Comparison of ENCODE assay signal across 24 cellular contexts in genomic region chr20:4435210-4435609, GRCh38.
DNase-seq lines count a peak whose midpoint lies in the region; ATAC-seq and TF ChIP-seq lines count a peak whose summit lies in the region.
"Had no signal": no experiment of that assay in that cellular context is flagged by ENCODE, and none has a peak within 500 bp of the region (broad histone marks: within the 10 kb centered on the region; RNA-seq: fewer than 3 reads in every experiment).

No MANE protein-coding gene starts in this region.

- H3K4me2 ChIP-seq in HCT116 (ENCODE audit: low read length) = no peak overlapping the region

- H3K4me3 ChIP-seq in AG09309 (ENCODE audit: control insufficient read depth, low read depth, low read length) (no peak overlapping the region), HCT116 (replicated peaks in 1 of 2; ENCODE audit: low read depth in 1 of 2, low read length in 2 of 2) (no peak overlapping the region), astrocyte of the spinal cord (ENCODE audit: low read depth, low read length) (no peak overlapping the region), heart right ventricle (no peak overlapping the region), MG63 (no peak overlapping the region)
- H3K4me3 ChIP-seq: colonic mucosa, left ventricle myocardium inferior, SJSA1 had no signal

- intact Hi-C loops in HCT116 (cut with micrococcal nuclease) (no loop called here), heart right ventricle (cut with DNase I) (no loop called here)

- CTCF ChIA-PET in HCT116 (lab: Charles Lee) = interaction anchor here (1.2 kb wide), 1 partner anchor 15 kb away, joined by 3 read pairs; no protein-coding TSS in a partner anchor

- BruUV-seq in HCT116 (replicated peaks; lab: Mats Ljungman, UMichigan) = no TSS peak

- TF ChIP-seq CTCF in AG09309 (IDR thresholded peaks at IDR 0.05; ENCODE audit: control insufficient read depth, insufficient read depth, low read depth, low read length, missing control alignments) (no peak), HCT116 (IDR thresholded peaks at IDR 0.05 in 2 of 3, conservative IDR thresholded peaks at IDR 0.05 in 1 of 3; ENCODE audit: borderline replicate concordance in 1 of 3, insufficient read depth in 1 of 3, low read depth in 2 of 3, low read length in 2 of 3) (no peak), astrocyte of the spinal cord (IDR thresholded peaks at IDR 0.05; ENCODE audit: low read depth, low read length) (no peak), heart right ventricle (IDR thresholded peaks at IDR 0.05) (no peak)

- TF ChIP-seq POLR2A in HCT116 (IDR thresholded peaks at IDR 0.05; ENCODE audit: borderline replicate concordance, extremely low read depth, insufficient read depth, insufficient read length) = no peak

- H3K27me3 ChIP-seq in HCT116 (ENCODE audit: insufficient read depth, low read length) = no peaks in the 10 kb centered on the region
- H3K27me3 ChIP-seq in heart right ventricle = peaks cover 0 to 7% (median 0%) of the 10 kb centered on the region in 7 donors
- no peaks in the 10 kb centered on the region for H3K27me3 ChIP-seq in MG63
- H3K27me3 ChIP-seq: brain microvascular endothelial cell, colonic mucosa, SJSA1 had no signal

- no peak overlapping the region for H3K9ac ChIP-seq in HCT116 (ENCODE audit: low read length)

- H3K4me1 ChIP-seq in HCT116 (ENCODE audit: control insufficient read depth in 1 of 2, insufficient read depth in 2 of 2, low read length in 2 of 2) (no peaks in the 10 kb centered on the region), heart right ventricle (no peaks in the 10 kb centered on the region)
- H3K4me1 ChIP-seq: colonic mucosa, left ventricle myocardium inferior had no signal

- H2AFZ ChIP-seq in HCT116 (ENCODE audit: low read depth, low read length, poor library complexity, severe bottlenecking) = peak overlapping the region; percentile 27

- RAD21 ChIA-PET in HCT116 (lab: Charles Lee; ENCODE audit: low non-redundant PET in 1 of 2, low total read pairs in 2 of 2, uncharacterized antibody in 2 of 2, unreplicated experiment in 2 of 2) = no interaction called here

- no peaks in the 10 kb centered on the region for H3K9me2 ChIP-seq in HCT116 (ENCODE audit: insufficient read depth)

- ATAC-seq in HCT116 (no peak), heart right ventricle (no peak)
- ATAC-seq: activated CD8-positive, alpha-beta memory T cell treated with anti-CD3 and anti-CD28 coated beads, Interleukin-2, amount 10 ng/mL, durations not matched to agents 7 days and 5 days; activated naive CD8-positive, alpha-beta T cell treated with anti-CD3 and anti-CD28 coated beads, Interleukin-2, amount 50 U/mL, for 24 hours; effector memory CD8-positive, alpha-beta T cell had no signal

- in situ Hi-C loops in astrocyte of the spinal cord (cut with HindIII; ENCODE audit: low sequenced_read_pairs) = no loop called here

- TF ChIP-seq RAD21 in HCT116 (IDR thresholded peaks at IDR 0.05; ENCODE audit: low read depth) = no peak

- H3K27ac ChIP-seq in HCT116 (ENCODE audit: low read depth, low read length) (no peak overlapping the region), heart right ventricle (no peak overlapping the region)
- H3K27ac ChIP-seq: brain microvascular endothelial cell, colonic mucosa, left ventricle myocardium inferior, SJSA1 had no signal

- H3K36me3 ChIP-seq in HCT116 (ENCODE audit: control insufficient read depth in 1 of 2, insufficient read depth in 2 of 2, low read length in 2 of 2) = no peaks in the 10 kb centered on the region
- H3K36me3 ChIP-seq in heart right ventricle = no peaks in the 10 kb centered on the region
- H3K36me3 ChIP-seq in MG63 = no peaks in the 10 kb centered on the region
- H3K36me3 ChIP-seq: brain microvascular endothelial cell, colonic mucosa, left ventricle myocardium inferior, SJSA1 had no signal

- POLR2A ChIA-PET in HCT116 (lab: Charles Lee) = no interaction called here

- H4K20me1 ChIP-seq in HCT116 (ENCODE audit: insufficient read depth) = no peaks in the 10 kb centered on the region

- DNase-seq in AG09309 (ENCODE audit: low read depth) (peak; percentile 75), HCT116 (ENCODE audit: low read depth, low spot score) (no peak), astrocyte of the spinal cord (ENCODE audit: low read depth, low spot score) (peak; percentile 40), iris pigment epithelial cell (ENCODE audit: low read depth) (peak; percentile 18), NCI-H1105 treated with DMSO at 0.1 percent for 48 hours (lab: John Stamatoyannopoulos, UW) (no peak), heart right ventricle (no peak), SW 1271 (lab: John Stamatoyannopoulos, UW) (no peak), MG63 (no peak)
- DNase-seq: activated CD4-positive, alpha-beta T cell treated with anti-CD3 and anti-CD28 coated beads, Interleukin-2, amount 10 ng/mL, durations not matched to agents 7 days and 5 days; activated CD8-positive, alpha-beta memory T cell treated with anti-CD3 and anti-CD28 coated beads, Interleukin-2, amount 10 ng/mL, durations not matched to agents 7 days and 5 days; activated gamma-delta T cell; activated naive CD8-positive, alpha-beta T cell treated with anti-CD3 and anti-CD28 coated beads, Interleukin-2, amount 50 U/mL, for 24 hours; brain microvascular endothelial cell; colonic mucosa; effector memory CD8-positive, alpha-beta T cell; left ventricle myocardium inferior; midbrain; NCI-H2171 treated with DMSO at 0.1 percent for 48 hours; NCI-H524 treated with DMSO at 0.1 percent for 48 hours; posterior cingulate gyrus; stimulated activated CD4-positive, alpha-beta T cell treated with anti-CD3 and anti-CD28 coated beads, Interleukin-15, amount 100 ng/mL, for 24 hours; T-helper 2 cell; trophoblast cell had no signal

- H3K9me3 ChIP-seq in HCT116 (ENCODE audit: control insufficient read depth in 1 of 2, insufficient read depth in 1 of 2, low read depth in 1 of 2, low read length in 2 of 2) = no peaks in the 10 kb centered on the region
- no peaks in the 10 kb centered on the region for H3K9me3 ChIP-seq in heart right ventricle
- H3K9me3 ChIP-seq in MG63 = no peaks in the 10 kb centered on the region
- H3K9me3 ChIP-seq: colonic mucosa, left ventricle myocardium inferior, SJSA1 had no signal

- no peaks in the 10 kb centered on the region for H3K79me2 ChIP-seq in HCT116 (ENCODE audit: insufficient read depth, low read length)

TF ChIP-seq in HCT116, 20 proteins besides CTCF, POLR2A, EP300 and RAD21:
- TF ChIP-seq SP1 (IDR thresholded peaks at IDR 0.05; ENCODE audit: low read depth) (no peak), EZH2phosphoT487 (IDR thresholded peaks at IDR 0.05; ENCODE audit: borderline replicate concordance) (no peak), TCF7L2 (IDR thresholded peaks at IDR 0.05; ENCODE audit: borderline replicate concordance, extremely low read depth, insufficient read depth, insufficient read length) (no peak)
- TF ChIP-seq, protein P1, sequence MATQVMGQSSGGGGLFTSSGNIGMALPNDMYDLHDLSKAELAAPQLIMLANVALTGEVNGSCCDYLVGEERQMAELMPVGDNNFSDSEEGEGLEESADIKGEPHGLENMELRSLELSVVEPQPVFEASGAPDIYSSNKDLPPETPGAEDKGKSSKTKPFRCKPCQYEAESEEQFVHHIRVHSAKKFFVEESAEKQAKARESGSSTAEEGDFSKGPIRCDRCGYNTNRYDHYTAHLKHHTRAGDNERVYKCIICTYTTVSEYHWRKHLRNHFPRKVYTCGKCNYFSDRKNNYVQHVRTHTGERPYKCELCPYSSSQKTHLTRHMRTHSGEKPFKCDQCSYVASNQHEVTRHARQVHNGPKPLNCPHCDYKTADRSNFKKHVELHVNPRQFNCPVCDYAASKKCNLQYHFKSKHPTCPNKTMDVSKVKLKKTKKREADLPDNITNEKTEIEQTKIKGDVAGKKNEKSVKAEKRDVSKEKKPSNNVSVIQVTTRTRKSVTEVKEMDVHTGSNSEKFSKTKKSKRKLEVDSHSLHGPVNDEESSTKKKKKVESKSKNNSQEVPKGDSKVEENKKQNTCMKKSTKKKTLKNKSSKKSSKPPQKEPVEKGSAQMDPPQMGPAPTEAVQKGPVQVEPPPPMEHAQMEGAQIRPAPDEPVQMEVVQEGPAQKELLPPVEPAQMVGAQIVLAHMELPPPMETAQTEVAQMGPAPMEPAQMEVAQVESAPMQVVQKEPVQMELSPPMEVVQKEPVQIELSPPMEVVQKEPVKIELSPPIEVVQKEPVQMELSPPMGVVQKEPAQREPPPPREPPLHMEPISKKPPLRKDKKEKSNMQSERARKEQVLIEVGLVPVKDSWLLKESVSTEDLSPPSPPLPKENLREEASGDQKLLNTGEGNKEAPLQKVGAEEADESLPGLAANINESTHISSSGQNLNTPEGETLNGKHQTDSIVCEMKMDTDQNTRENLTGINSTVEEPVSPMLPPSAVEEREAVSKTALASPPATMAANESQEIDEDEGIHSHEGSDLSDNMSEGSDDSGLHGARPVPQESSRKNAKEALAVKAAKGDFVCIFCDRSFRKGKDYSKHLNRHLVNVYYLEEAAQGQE (IDR thresholded peaks at IDR 0.05; ENCODE audit: low read depth) = no peak
- TF ChIP-seq, protein P2, sequence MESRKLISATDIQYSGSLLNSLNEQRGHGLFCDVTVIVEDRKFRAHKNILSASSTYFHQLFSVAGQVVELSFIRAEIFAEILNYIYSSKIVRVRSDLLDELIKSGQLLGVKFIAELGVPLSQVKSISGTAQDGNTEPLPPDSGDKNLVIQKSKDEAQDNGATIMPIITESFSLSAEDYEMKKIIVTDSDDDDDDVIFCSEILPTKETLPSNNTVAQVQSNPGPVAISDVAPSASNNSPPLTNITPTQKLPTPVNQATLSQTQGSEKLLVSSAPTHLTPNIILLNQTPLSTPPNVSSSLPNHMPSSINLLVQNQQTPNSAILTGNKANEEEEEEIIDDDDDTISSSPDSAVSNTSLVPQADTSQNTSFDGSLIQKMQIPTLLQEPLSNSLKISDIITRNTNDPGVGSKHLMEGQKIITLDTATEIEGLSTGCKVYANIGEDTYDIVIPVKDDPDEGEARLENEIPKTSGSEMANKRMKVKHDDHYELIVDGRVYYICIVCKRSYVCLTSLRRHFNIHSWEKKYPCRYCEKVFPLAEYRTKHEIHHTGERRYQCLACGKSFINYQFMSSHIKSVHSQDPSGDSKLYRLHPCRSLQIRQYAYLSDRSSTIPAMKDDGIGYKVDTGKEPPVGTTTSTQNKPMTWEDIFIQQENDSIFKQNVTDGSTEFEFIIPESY (IDR thresholded peaks at IDR 0.05; ENCODE audit: extremely low read depth, insufficient replicate concordance, low read length) = no peak
TF ChIP-seq in HCT116: peak in this region for 0.

Comparison
In these comparisons a context has a peak if more than half of its experiments do, and no peak if none do; other contexts are left out.
1. DNase-seq: peak in AG09309 (single experiment), astrocyte of the spinal cord (single experiment) and iris pigment epithelial cell (single experiment); none in HCT116 (single experiment), NCI-H1105 treated with DMSO at 0.1 percent for 48 hours (single experiment), heart right ventricle (0 of 2), SW 1271 (0 of 2) and MG63 (single experiment).